In the genomic region with DNA sequence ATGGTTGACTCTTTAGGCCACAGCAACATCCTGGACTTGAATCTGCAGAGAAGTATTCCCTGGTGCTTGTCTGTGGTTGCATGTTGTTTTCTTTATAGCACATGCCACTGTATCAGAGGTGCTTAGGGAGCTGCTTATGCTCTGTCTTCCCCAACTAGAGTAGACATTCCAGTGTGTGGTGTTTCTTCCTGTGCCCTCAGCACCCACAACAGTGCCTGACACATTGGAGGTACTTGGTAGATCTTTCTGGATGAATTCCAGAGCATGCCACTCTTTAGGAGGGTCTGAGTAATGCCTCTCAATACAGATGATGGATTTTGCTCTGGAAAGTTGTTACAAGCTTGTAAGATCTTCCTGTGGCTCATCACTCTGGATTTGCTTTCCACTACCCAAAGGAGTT, we compare ENCODE assay signal across 17 cellular contexts.
DNase-seq lines count a peak whose midpoint lies in the region; ATAC-seq and TF ChIP-seq lines count a peak whose summit lies in the region.
"Had no signal": no experiment of that assay in that cellular context is flagged by ENCODE, and none has a peak within 500 bp of the region (broad histone marks: within the 10 kb centered on the region; RNA-seq: fewer than 3 reads in every experiment).

No MANE protein-coding gene starts in this region.

- no peaks in the 10 kb centered on the region for H3K9me3 Mint-ChIP-seq in neural crest cell
- no peaks in the 10 kb centered on the region for H3K9me3 Mint-ChIP-seq in CD4-positive, alpha-beta T cell
- no peaks in the 10 kb centered on the region for H3K9me3 Mint-ChIP-seq in activated T-cell treated with anti-CD3 and anti-CD28 coated beads, Interleukin-2, amount 50 U/mL, for 4 hours
- H3K9me3 Mint-ChIP-seq: CD4-positive, alpha-beta memory T cell; H9 had no signal

- POLR2A ChIA-PET in CD4-positive, alpha-beta T cell (lab: Charles Lee) = no interaction called here

- no peak for TF ChIP-seq POLR2A in erythroblast (IDR thresholded peaks at IDR 0.05; ENCODE audit: low read length)

- CTCF ChIA-PET in CD4-positive, alpha-beta T cell (lab: Charles Lee) = no interaction called here

- H3K27me3 ChIP-seq in GM23248 (replicated peaks; ENCODE audit: insufficient read depth) (no peaks in the 10 kb centered on the region; the same call in 1 of the 2 replicates), hepatocyte (peaks cover 6% of the 10 kb centered on the region)
- no peaks in the 10 kb centered on the region for H3K27me3 ChIP-seq in CD4-positive, alpha-beta T cell (ENCODE audit: control insufficient read depth, insufficient read depth, low read length)

- no peaks in the 10 kb centered on the region for H3K36me3 Mint-ChIP-seq in neural crest cell (ENCODE audit: low read depth)
- no peaks in the 10 kb centered on the region for H3K36me3 Mint-ChIP-seq in CD4-positive, alpha-beta T cell (ENCODE audit: low read depth)
- no peaks in the 10 kb centered on the region for H3K36me3 Mint-ChIP-seq in activated T-cell treated with anti-CD3 and anti-CD28 coated beads, Interleukin-2, amount 50 U/mL, for 4 hours (ENCODE audit: insufficient read depth)
- H3K36me3 Mint-ChIP-seq: CD4-positive, alpha-beta memory T cell had no signal

- no peak overlapping the region for H2AFZ ChIP-seq in GM23248
- H2AFZ ChIP-seq in hepatocyte = no peak overlapping the region

- H3K9ac ChIP-seq in GM23248 = no peak overlapping the region

- TF ChIP-seq CTCF in hepatocyte (IDR thresholded peaks at IDR 0.05; ENCODE audit: poor library complexity) (no peak), neural crest cell (conservative IDR thresholded peaks at IDR 0.05) (no peak)
- TF ChIP-seq CTCF in CD4-positive, alpha-beta T cell (IDR thresholded peaks at IDR 0.05) = no peak

- H3K9me2 ChIP-seq in GM23248 (ENCODE audit: insufficient read depth) = no peaks in the 10 kb centered on the region
- H3K9me2 ChIP-seq in hepatocyte (replicated peaks; ENCODE audit: insufficient read depth) = no peaks in the 10 kb centered on the region

- H3K4me3 ChIP-seq in GM23248 = no peak overlapping the region
- no peak overlapping the region for H3K4me3 ChIP-seq in hepatocyte
- H3K4me3 ChIP-seq: A549 had no signal

- intact Hi-C loops in CD4-positive, alpha-beta T cell (cut with DNase I, micrococcal nuclease) = no loop called here

- H4K20me1 ChIP-seq in GM23248 (ENCODE audit: insufficient read depth) (no peaks in the 10 kb centered on the region), hepatocyte (ENCODE audit: insufficient read depth, poor library complexity, severe bottlenecking) (no peaks in the 10 kb centered on the region)

- no peak for ATAC-seq in CD4-positive, alpha-beta T cell (ENCODE audit: poor library complexity)
- no peak for ATAC-seq in HG03378 (IDR thresholded peaks at IDR 0.05; ENCODE audit: unreplicated experiment)
- no peak for ATAC-seq in activated T-cell treated with anti-CD3 and anti-CD28 coated beads, Interleukin-2, amount 50 U/mL, for 4 hours
- ATAC-seq: A549 had no signal

- peak overlapping the region; percentile 52 for H3K27ac Mint-ChIP-seq in neural crest cell (ENCODE audit: unreplicated experiment)
- no peak overlapping the region for H3K27ac Mint-ChIP-seq in CD4-positive, alpha-beta T cell
- H3K27ac Mint-ChIP-seq: CD4-positive, alpha-beta memory T cell; H9 had no signal

- no peaks in the 10 kb centered on the region for H3K4me1 Mint-ChIP-seq in neural crest cell
- no peaks in the 10 kb centered on the region for H3K4me1 Mint-ChIP-seq in CD4-positive, alpha-beta T cell (ENCODE audit: low read depth)
- no peaks in the 10 kb centered on the region for H3K4me1 Mint-ChIP-seq in activated T-cell treated with anti-CD3 and anti-CD28 coated beads, Interleukin-2, amount 50 U/mL, for 4 hours (ENCODE audit: low read depth)
- H3K4me1 Mint-ChIP-seq: CD4-positive, alpha-beta memory T cell; H9 had no signal

- no peaks in the 10 kb centered on the region for H3K4me1 ChIP-seq in GM23248 (ENCODE audit: insufficient read depth)
- peaks cover 6% of the 10 kb centered on the region for H3K4me1 ChIP-seq in hepatocyte (ENCODE audit: insufficient read depth)
- H3K4me1 ChIP-seq: A549 had no signal

- H3K9me3 ChIP-seq in GM23248 (ENCODE audit: low read depth) (no peaks in the 10 kb centered on the region), hepatocyte (ENCODE audit: low read depth) (no peaks in the 10 kb centered on the region)
- H3K9me3 ChIP-seq in CD4-positive, alpha-beta T cell (ENCODE audit: control insufficient read depth, low read length) = no peaks in the 10 kb centered on the region
- H3K9me3 ChIP-seq: A549 had no signal

- H3K79me2 ChIP-seq in GM23248 (ENCODE audit: insufficient read depth) = no peaks in the 10 kb centered on the region
- H3K79me2 ChIP-seq in hepatocyte = no peaks in the 10 kb centered on the region

- H3K4me2 ChIP-seq in GM23248 (ENCODE audit: unreplicated experiment) (no peak overlapping the region), hepatocyte (no peak overlapping the region)
- H3K4me2 ChIP-seq: A549 had no signal

- H3K27me3 Mint-ChIP-seq in neural crest cell (ENCODE audit: low read depth) = peaks cover 2% of the 10 kb centered on the region
- H3K27me3 Mint-ChIP-seq in CD4-positive, alpha-beta T cell = peaks cover 35% of the 10 kb centered on the region
- peaks cover 25% of the 10 kb centered on the region for H3K27me3 Mint-ChIP-seq in activated T-cell treated with anti-CD3 and anti-CD28 coated beads, Interleukin-2, amount 50 U/mL, for 4 hours (ENCODE audit: low read depth)

- DNase-seq in GM23248 (peak; percentile 9), astrocyte of the hippocampus (ENCODE audit: low read depth, low spot score) (peak; percentile 7), hepatocyte (ENCODE audit: low spot score) (no peak), neural crest cell (ENCODE audit: low read depth, low spot score) (no peak), erythroblast (lab: John Stamatoyannopoulos, UW) (no peak)
- DNase-seq in CD4-positive, alpha-beta T cell = no peak
- DNase-seq in activated T-cell treated with anti-CD3 and anti-CD28 coated beads, Interleukin-2, amount 50 U/mL, for 4 hours = no peak
- DNase-seq: AML-193; CD4-positive, alpha-beta memory T cell; DMS153; DMS79; GDM1; H9 had no signal

- H3K36me3 ChIP-seq in GM23248 (ENCODE audit: low read depth) (no peaks in the 10 kb centered on the region), hepatocyte (replicated peaks; ENCODE audit: insufficient read depth, low read depth) (no peaks in the 10 kb centered on the region)

- no peak overlapping the region for H3K4me3 Mint-ChIP-seq in neural crest cell
- H3K4me3 Mint-ChIP-seq in CD4-positive, alpha-beta T cell = no peak overlapping the region
- no peak overlapping the region for H3K4me3 Mint-ChIP-seq in activated T-cell treated with anti-CD3 and anti-CD28 coated beads, Interleukin-2, amount 50 U/mL, for 4 hours
- H3K4me3 Mint-ChIP-seq: CD4-positive, alpha-beta memory T cell; H9 had no signal

- no peaks in the 10 kb centered on the region for H3F3A ChIP-seq in GM23248 (ENCODE audit: insufficient read depth)

- no peak overlapping the region for H3K27ac ChIP-seq in GM23248
- H3K27ac ChIP-seq in hepatocyte = peak overlapping the region; percentile 17
- no peak overlapping the region for H3K27ac ChIP-seq in CD4-positive, alpha-beta T cell (ENCODE audit: low read depth, low read length)
- H3K27ac ChIP-seq: 22Rv1, A549, C4-2B had no signal

- in situ Hi-C loops in GM23248 (cut with MboI) = no loop called here

Comparison
In these comparisons a context has a peak if more than half of its experiments do, and no peak if none do; other contexts are left out.
1. DNase-seq: peak in GM23248 (single experiment) and astrocyte of the hippocampus (single experiment); none in hepatocyte (single experiment), neural crest cell (single experiment), erythroblast (0 of 2), CD4-positive, alpha-beta T cell (0 of 10) and activated T-cell treated with anti-CD3 and anti-CD28 coated beads, Interleukin-2, amount 50 U/mL, for 4 hours (single experiment).